Comparison of ENCODE assay signal across 9 cellular contexts in genomic region chr10:13684252-13684791, GRCh38.
DNase-seq lines count a peak whose midpoint lies in the region; ATAC-seq and TF ChIP-seq lines count a peak whose summit lies in the region.
"Had no signal": no experiment of that assay in that cellular context is flagged by ENCODE, and none has a peak within 500 bp of the region (broad histone marks: within the 10 kb centered on the region; RNA-seq: fewer than 3 reads in every experiment).

No MANE protein-coding gene starts in this region.

- H3K36me3 ChIP-seq in adipocyte (ENCODE audit: control insufficient read depth, insufficient read depth, low read length, severe bottlenecking) (peaks cover 40% of the 10 kb centered on the region), parathyroid adenoma (ENCODE audit: control insufficient read depth, insufficient read depth, low read length) (no peaks in the 10 kb centered on the region)

- TF ChIP-seq CTCF in parathyroid adenoma (IDR thresholded peaks at IDR 0.05) = no peak

- ATAC-seq in GM21786 (IDR thresholded peaks at IDR 0.05; ENCODE audit: unreplicated experiment) = no peak
- no peak for ATAC-seq in GM19324 (IDR thresholded peaks at IDR 0.05; ENCODE audit: low FRiP score, unreplicated experiment)
- ATAC-seq in HG03135 (IDR thresholded peaks at IDR 0.05; ENCODE audit: unreplicated experiment) = no peak

- H2AFZ ChIP-seq in parathyroid adenoma = no peak overlapping the region

- DNase-seq in AG20443 (ENCODE audit: low spot score) (peak; percentile 69), adipocyte (ENCODE audit: low read depth) (peak; percentile 43), head of caudate nucleus (peak; percentile 34 to 82 (median 62)), Kasumi-1 (lab: John Stamatoyannopoulos, UW) (no peak)
- DNase-seq: retina had no signal

- intact Hi-C loops in head of caudate nucleus (cut with DNase I) = no loop called here

- H3K27me3 ChIP-seq in adipocyte (replicated peaks; ENCODE audit: control insufficient read depth, insufficient read depth, low read length) (no peaks in the 10 kb centered on the region), parathyroid adenoma (ENCODE audit: control insufficient read depth, insufficient read depth, low read length) (no peaks in the 10 kb centered on the region)

- H3K79me2 ChIP-seq in parathyroid adenoma = no peaks in the 10 kb centered on the region

- H3K27ac ChIP-seq in parathyroid adenoma = peak overlapping the region; percentile 67

- H3K9me3 ChIP-seq in adipocyte (ENCODE audit: control insufficient read depth, low read length) (no peaks in the 10 kb centered on the region), parathyroid adenoma (ENCODE audit: control insufficient read depth, low read length) (no peaks in the 10 kb centered on the region)

- H3K4me3 ChIP-seq in adipocyte (ENCODE audit: low read length) (peak overlapping the region; percentile 57), parathyroid adenoma (ENCODE audit: low read depth, low read length) (no peak overlapping the region)

- H3K9ac ChIP-seq in adipocyte (ENCODE audit: low read length) (peak overlapping the region; percentile 51), parathyroid adenoma (no peak overlapping the region)

- peaks cover 35% of the 10 kb centered on the region for H3K4me1 ChIP-seq in adipocyte (ENCODE audit: control insufficient read depth, insufficient read depth, low read length)
- H3K4me1 ChIP-seq in parathyroid adenoma = no peaks in the 10 kb centered on the region

- no peak overlapping the region for H3K4me2 ChIP-seq in parathyroid adenoma (ENCODE audit: low read length)

Comparison
In these comparisons a context has a peak if more than half of its experiments do, and no peak if none do; other contexts are left out.
1. DNase-seq: peak in AG20443 (single experiment), adipocyte (single experiment) and head of caudate nucleus (42 of 42); none in Kasumi-1 (0 of 2).